In genomic region chr12:48553666-48554343, GRCh38 we compare ENCODE assay signal across 21 cellular contexts. TPM values are rescaled to one million over a fixed set of nuclear protein-coding genes. Genes with fewer than 3 reads are reported as not detected.
A peak's percentile ranks its signal among the peaks of the same experiment; 100 is the strongest.
DNase-seq lines count a peak whose midpoint lies in the region; ATAC-seq, FAIRE-seq and TF ChIP-seq lines count a peak whose summit lies in the region.
"Not testable (repeated sequence)": the region's sequence is repeated elsewhere in the genome, so short reads cannot be mapped to it uniquely, and the experiment has no call there.
"Had no signal": no experiment of that assay in that cellular context is flagged by ENCODE, and none has a peak within 500 bp of the region (broad histone marks: within the 10 kb centered on the region; RNA-seq: fewer than 3 reads in every experiment).

No MANE protein-coding gene starts in this region.

- not testable (repeated sequence) for H3K36me3 ChIP-seq in KMS-11 (ENCODE audit: insufficient read depth); neuronal stem cell (replicated peaks in 1 of 2; ENCODE audit: control insufficient read depth in 2 of 2, insufficient read depth in 2 of 2, low read length in 2 of 2)

- H3K23ac ChIP-seq in neuronal stem cell (ENCODE audit: low read depth, low read length, poor library complexity), result not testable (repeated sequence)

- peak overlapping the region in 1 of 2 donors; percentile 43 for H3K27ac Mint-ChIP-seq in T-cell

- H3K4me2 ChIP-seq in A549 (peak overlapping the region; percentile 60), KMS-11 (peak overlapping the region; percentile 25; the same call in 1 of the 2 replicates)
- H3K4me2 ChIP-seq in neuronal stem cell (ENCODE audit: insufficient read depth, low read length, poor library complexity, severe bottlenecking), result not testable (repeated sequence)

- H4K8ac ChIP-seq in neuronal stem cell (ENCODE audit: low read depth, low read length), result not testable (repeated sequence)

- TF ChIP-seq EP300 in A549 (IDR thresholded peaks at IDR 0.05), result not testable (repeated sequence)

- WGBS in A549 (ENCODE audit: missing lambda C conversion rate), result 5% methylated on average over 11 of the region's 11 CpGs
- no CpG with 5 or more reads among the region's 11 CpGs for WGBS in neuronal stem cell (ENCODE audit: extremely low coverage in 2 of 2, insufficient read length in 2 of 2, insufficient replicate concordance in 1 of 2), 2 donors

- H3K9ac ChIP-seq in KMS-11, result peak overlapping the region; percentile 17; the same call in 1 of the 2 replicates
- not testable (repeated sequence) for H3K9ac ChIP-seq in neuronal stem cell (ENCODE audit: low read depth, low read length, poor library complexity)

- not testable (repeated sequence) for H2BK120ac ChIP-seq in neuronal stem cell (ENCODE audit: low read depth, low read length)

- H3K9me3 Mint-ChIP-seq in T-cell, result not testable (repeated sequence)

- not testable (repeated sequence) for H3K18ac ChIP-seq in neuronal stem cell (ENCODE audit: low read length)

- not testable (repeated sequence) for TF ChIP-seq CTCF in A549 (IDR thresholded peaks at IDR 0.05); KMS-11 (conservative IDR thresholded peaks at IDR 0.05; ENCODE audit: low read depth, low read length); fibroblast of villous mesenchyme (IDR thresholded peaks at IDR 0.05; ENCODE audit: insufficient read depth, low read depth, low read length)

- H3K27ac ChIP-seq in A549; KMS-11; neuronal stem cell (replicated peaks; ENCODE audit: low read length): not testable (repeated sequence)

- POLR2A ChIA-PET in A549 (lab: Yijun Ruan, JAX), result not testable (repeated sequence)
- POLR2A ChIA-PET in T-cell (lab: Charles Lee), result interaction anchor here in 1 of 2 donors (0.7 kb wide), 1 partner anchor 35 kb away, joined by 3 read pairs; no protein-coding TSS in a partner anchor

- H3K27me3 ChIP-seq in KMS-11 (ENCODE audit: insufficient read depth, low read depth), result not testable (repeated sequence)
- peaks cover 0 to 10% (median 0%) of the 10 kb centered on the region in 3 experiments for H3K27me3 ChIP-seq in neuronal stem cell (ENCODE audit: control insufficient read depth in 3 of 3, insufficient read depth in 3 of 3, low read depth in 1 of 3, low read length in 3 of 3)

- not testable (repeated sequence) for H4K20me1 ChIP-seq in KMS-11 (ENCODE audit: insufficient read depth)

- H3K27me3 Mint-ChIP-seq in T-cell, result peaks cover 12 to 24% of the 10 kb centered on the region in 2 donors

- not testable (repeated sequence) for H3K14ac ChIP-seq in neuronal stem cell (ENCODE audit: low read length)

- not testable (repeated sequence) for H3K79me2 ChIP-seq in KMS-11 (ENCODE audit: insufficient read depth, low read depth)

- H3K9me3 ChIP-seq in A549; neuronal stem cell (replicated peaks in 1 of 2; ENCODE audit: control insufficient read depth in 2 of 2, insufficient read depth in 1 of 2, low read depth in 1 of 2, low read length in 2 of 2): not testable (repeated sequence)

- H3K4me3 ChIP-seq in A549; KMS-11 (IDR thresholded peaks at IDR 0.05; ENCODE audit: insufficient read depth, low read depth, low read length); neuronal stem cell (ENCODE audit: low read length in 2 of 2): not testable (repeated sequence)
- H3K4me3 ChIP-seq in fibroblast of villous mesenchyme (ENCODE audit: low read depth, low read length), result peak overlapping the region; percentile 40

- TF ChIP-seq POLR2A in A549 (IDR thresholded peaks at IDR 0.05; ENCODE audit: low read length), result not testable (repeated sequence)

- H4K91ac ChIP-seq in neuronal stem cell (ENCODE audit: low read depth, low read length, poor library complexity), result not testable (repeated sequence)

- not testable (repeated sequence) for H2BK12ac ChIP-seq in neuronal stem cell (ENCODE audit: low read length)

- not testable (repeated sequence) for H2AK5ac ChIP-seq in neuronal stem cell (ENCODE audit: low read depth, low read length)

- H3K79me1 ChIP-seq in neuronal stem cell (ENCODE audit: low read depth, low read length), result not testable (repeated sequence)

- not testable (repeated sequence) for H2BK5ac ChIP-seq in neuronal stem cell (ENCODE audit: low read length)

- CTCF ChIA-PET in A549 (lab: Yijun Ruan, JAX); T-cell (lab: Charles Lee): not testable (repeated sequence)

- H3K4me1 Mint-ChIP-seq in T-cell, result peaks cover 0 to 19% (median 0%) of the 10 kb centered on the region in 3 donors

- DNase-seq in A549 (ENCODE audit: low read depth in 1 of 2, low spot score in 1 of 2) (peak in 1 of 2 experiments; percentile 36), H4 (ENCODE audit: low spot score) (peak; percentile 18), NCI-H460 (ENCODE audit: extremely low read depth, low read depth) (peak; percentile 14), T-cell (peak in 22 of 34 experiments; percentile 1 to 44 (median 6)), fibroblast of villous mesenchyme (ENCODE audit: low read depth) (peak; percentile 6)
- DNase-seq in activated naive CD4-positive, alpha-beta T cell treated with Interleukin-2 at 50 U/mL for 16 hours, result peak; percentile 39
- DNase-seq in neuronal stem cell (ENCODE audit: low spot score), result not testable (repeated sequence)

- not testable (repeated sequence) for H3K4me1 ChIP-seq in A549; KMS-11 (ENCODE audit: low read depth, poor library complexity, severe bottlenecking); neuronal stem cell (ENCODE audit: control insufficient read depth in 2 of 2, insufficient read depth in 1 of 2, low read depth in 1 of 2, low read length in 2 of 2)

- TF ChIP-seq RAD21 in A549 (conservative IDR thresholded peaks at IDR 0.05 in 1 of 2, IDR thresholded peaks at IDR 0.05 in 1 of 2), result not testable (repeated sequence)

- FAIRE-seq in A549 (lab: Jason Lieb, UNC), result not testable (repeated sequence)

- peak overlapping the region; percentile 51 for H2AFZ ChIP-seq in KMS-11 (ENCODE audit: low read depth)
- peak overlapping the region; percentile 45 for H2AFZ ChIP-seq in neuronal stem cell (ENCODE audit: low read length)

- ATAC-seq in A549, result 0 out of 6 replicates have a peak, but pooled peaks of 1 of the 2 experiments have one; percentile 35
- not testable (repeated sequence) for ATAC-seq in T-cell (replicated peaks in 1 of 4)

- H3K4ac ChIP-seq in neuronal stem cell (ENCODE audit: low read length), result not testable (repeated sequence)

- H3K36me3 Mint-ChIP-seq in T-cell, result not testable (repeated sequence)

- H3K4me3 Mint-ChIP-seq in T-cell, result peak overlapping the region in 1 of 3 donors; percentile 24

- not testable (repeated sequence) for H2BK15ac ChIP-seq in neuronal stem cell (ENCODE audit: low read length)

RNA-seq across cellular contexts. Expression of gene LALBA, which starts 16.0 kb away (rescaled TPM):
- not detected in 2 replicates for polyA plus RNA-seq in A549 (2011; rRNA removed)
- not detected in 2 replicates for polyA plus RNA-seq in A549 (2012; cell fraction: cytosol; rRNA removed)
- not detected in 2 replicates for polyA plus RNA-seq in A549 (2012; cell fraction: nucleus; rRNA removed)
- polyA plus RNA-seq in A549 (2017; fragmentation: RNase III; extraction: RNeasy Plus Mini Kit Qiagen cat#74134 plus additional on column Dnase treatment), result not detected in 3 replicates
- not detected in 2 replicates for polyA minus RNA-seq in A549 (2011; rRNA and poly(A)+ RNA removed)
- not detected in 2 replicates for total RNA-seq in H4 (2014; rRNA removed; shearing (Covaris generic))
- not detected in 2 replicates for total RNA-seq in NCI-H460 (2014; rRNA removed; shearing (Covaris generic))
- not detected in 2 replicates for polyA plus RNA-seq in NCI-H460 (2014; cell fraction: nucleus; rRNA removed)
- total RNA-seq in T-cell, result not detected
- total RNA-seq in fibroblast of villous mesenchyme, result not detected in 2 replicates
- not detected for polyA plus RNA-seq in neuronal stem cell (2013, experiment 1 of 2)
- not detected for polyA plus RNA-seq in neuronal stem cell (2013, experiment 2 of 2)
- total RNA-seq: A172; activated naive CD8-positive, alpha-beta T cell treated with anti-CD3 and anti-CD28 coated beads for 36 hours; activated T-helper 17 cell treated with anti-CD3 and anti-CD28 coated beads, Interleukin-2, amount 50 U/mL, for 72 hours; breast epithelium; endothelial cell of umbilical vein; GM12878; GM23248; left cardiac atrium; neural crest cell; OCI-LY7; temporal lobe; uterus had no signal
- polyA plus RNA-seq: endothelial cell of umbilical vein, GM12878, GM23248, SK-N-SH had no signal

RNA-seq across cellular contexts. Expression of gene OR8S1, which starts 28.4 kb away (rescaled TPM):
- not detected in 2 replicates for polyA plus RNA-seq in A549 (2011; rRNA removed)
- not detected in 2 replicates for polyA plus RNA-seq in A549 (2012; cell fraction: cytosol; rRNA removed)
- polyA plus RNA-seq in A549 (2012; cell fraction: nucleus; rRNA removed), result not detected in 2 replicates
- not detected in 3 replicates for polyA plus RNA-seq in A549 (2017; fragmentation: RNase III; extraction: RNeasy Plus Mini Kit Qiagen cat#74134 plus additional on column Dnase treatment)
- not detected in 2 replicates for polyA minus RNA-seq in A549 (2011; rRNA and poly(A)+ RNA removed)
- not detected in 2 replicates for total RNA-seq in H4 (2014; rRNA removed; shearing (Covaris generic))
- total RNA-seq in NCI-H460 (2014; rRNA removed; shearing (Covaris generic)), result not detected in 2 replicates
- polyA plus RNA-seq in NCI-H460 (2014; cell fraction: nucleus; rRNA removed), result not detected in 2 replicates
- not detected for total RNA-seq in T-cell
- not detected in 2 replicates for total RNA-seq in fibroblast of villous mesenchyme
- not detected for polyA plus RNA-seq in neuronal stem cell (2013, experiment 1 of 2)
- not detected for polyA plus RNA-seq in neuronal stem cell (2013, experiment 2 of 2)
- total RNA-seq: A172; activated naive CD8-positive, alpha-beta T cell treated with anti-CD3 and anti-CD28 coated beads for 36 hours; activated T-helper 17 cell treated with anti-CD3 and anti-CD28 coated beads, Interleukin-2, amount 50 U/mL, for 72 hours; breast epithelium; endothelial cell of umbilical vein; GM12878; GM23248; left cardiac atrium; neural crest cell; OCI-LY7; temporal lobe; uterus had no signal
- polyA plus RNA-seq: endothelial cell of umbilical vein, GM12878, GM23248, SK-N-SH had no signal
